ENCODE assay signal across 18 cellular contexts in genomic region chrY:12808046-12808445, GRCh38.
A peak's percentile ranks its signal among the peaks of the same experiment; 100 is the strongest.
DNase-seq lines count a peak whose midpoint lies in the region; FAIRE-seq and TF ChIP-seq lines count a peak whose summit lies in the region.
"Had no signal": no experiment of that assay in that cellular context is flagged by ENCODE, and none has a peak within 500 bp of the region (broad histone marks: within the 10 kb centered on the region; RNA-seq: fewer than 3 reads in every experiment).

No MANE protein-coding gene starts in this region.

- H3K4me1 ChIP-seq in breast epithelium: no peaks in the 10 kb centered on the region
- H3K4me1 ChIP-seq: BE2C had no signal

- DNase-seq in EL (peak; percentile 22), RCC 7860 (ENCODE audit: low spot score) (peak; percentile 51), epithelial cell of proximal tubule (ENCODE audit: low read depth) (peak; percentile 12), MG63 (no peak), breast epithelium (ENCODE audit: low spot score in 2 of 2) (no peak), 8988T (no peak)
- no peak for DNase-seq in activated CD4-positive, alpha-beta T cell treated with anti-CD3 and anti-CD28 coated beads for 48 hours
- DNase-seq: BE2C; CD4-positive, CD25-positive, alpha-beta regulatory T cell; COR-L47; KBM-7; NCI-H1105 treated with DMSO at 0.1 percent for 48 hours; NCI-H1694; NCI-H345; NCI-H524 treated with DMSO at 0.1 percent for 48 hours; RPMI8226 had no signal

- H3K36me3 ChIP-seq in MG63 (peaks cover 10% of the 10 kb centered on the region; the same call in 1 of the 2 replicates), breast epithelium (no peaks in the 10 kb centered on the region)
- H3K36me3 ChIP-seq: BE2C had no signal

- no peak for TF ChIP-seq CTCF in epithelial cell of proximal tubule (conservative IDR thresholded peaks at IDR 0.05; ENCODE audit: low read depth, low read length)
- TF ChIP-seq CTCF in breast epithelium (IDR thresholded peaks at IDR 0.05): no peak

- peak; percentile 90 for FAIRE-seq in RCC 7860 (lab: Jason Lieb, UNC)
- FAIRE-seq: GM12878, GM19239 had no signal

- H3K9me3 ChIP-seq in MG63 (no peaks in the 10 kb centered on the region), breast epithelium (no peaks in the 10 kb centered on the region)
- H3K9me3 ChIP-seq: BE2C had no signal

- H3K27ac ChIP-seq in breast epithelium: no peak overlapping the region

- intact Hi-C loops in breast epithelium (cut with DNase I; ENCODE audit: low total_unique reads): no loop called here

- no peak overlapping the region for H3K4me3 ChIP-seq in epithelial cell of proximal tubule (ENCODE audit: low read depth, low read length)
- H3K4me3 ChIP-seq in MG63: no peak overlapping the region
- H3K4me3 ChIP-seq in breast epithelium: no peak overlapping the region
- H3K4me3 ChIP-seq: GM12878 had no signal

- H3K27me3 ChIP-seq in MG63 (no peaks in the 10 kb centered on the region), breast epithelium (no peaks in the 10 kb centered on the region)
- H3K27me3 ChIP-seq: BE2C had no signal

- no peak for TF ChIP-seq POLR2A in breast epithelium (IDR thresholded peaks at IDR 0.05)

Comparison
In these comparisons a context has a peak if more than half of its experiments do, and no peak if none do; other contexts are left out.
1. DNase-seq: peak in EL (single experiment), RCC 7860 (single experiment) and epithelial cell of proximal tubule (single experiment); none in MG63 (single experiment), breast epithelium (0 of 2), activated CD4-positive, alpha-beta T cell treated with anti-CD3 and anti-CD28 coated beads for 48 hours (single experiment) and 8988T (single experiment).